22 cellular contexts compared by ENCODE assay signal in genomic region chr1:71804140-71804539, GRCh38.
"Had no signal": no experiment of that assay in that cellular context is flagged by ENCODE, and none has a peak within 500 bp of the region (broad histone marks: within the 10 kb centered on the region; RNA-seq: fewer than 3 reads in every experiment).

No MANE protein-coding gene starts in this region.

- DNase-seq: activated CD4-positive, alpha-beta T cell treated with anti-CD3 and anti-CD28 coated beads for 36 hours; activated CD4-positive, alpha-beta T cell treated with anti-CD3 and anti-CD28 coated beads, Interleukin-2, amount 50 U/mL, for 48 hours; activated gamma-delta T cell treated with Interleukin-2 at 50 U/mL for 16 hours; cerebellar nuclear complex; effector CD8-positive, alpha-beta T cell; esophagus squamous epithelium; foreskin fibroblast; hippocampal formation; left colon; midbrain; nucleus accumbens; sigmoid colon; stimulated activated CD4-positive, alpha-beta T cell treated with anti-CD3 and anti-CD28 coated beads, Interleukin-4, amount 100 ng/mL, for 4 hours; stimulated activated naive B cell treated with anti-CD40 and anti-IgM and Interleukin-4, amounts not matched to agents 10 μg/mL and 1 μg/mL and 100 μg/mL, for 72 hours; upper lobe of right lung had no signal

- H3K36me3 ChIP-seq: adrenal gland, breast epithelium, esophagus squamous epithelium, sigmoid colon, upper lobe of right lung had no signal

- H3K36me3 Mint-ChIP-seq: activated naive CD4-positive, alpha-beta T cell treated with anti-CD3 and anti-CD28 coated beads, Interleukin-2, amount 50 U/mL, for 72 hours; stimulated activated naive B cell treated with anti-CD40 and anti-IgM and Interleukin-4, amounts not matched to agents 10 μg/mL and 1 μg/mL and 100 μg/mL, for 72 hours had no signal

- H3K4me1 ChIP-seq: adrenal gland, breast epithelium, esophagus squamous epithelium, sigmoid colon, upper lobe of right lung had no signal

- H3K27me3 ChIP-seq: adrenal gland, breast epithelium, esophagus squamous epithelium, sigmoid colon, upper lobe of right lung had no signal

- H3K27ac Mint-ChIP-seq: activated CD4-positive, alpha-beta T cell treated with anti-CD3 and anti-CD28 coated beads for 36 hours; activated naive CD4-positive, alpha-beta T cell treated with anti-CD3 and anti-CD28 coated beads, Interleukin-2, amount 50 U/mL, for 72 hours; dendritic cell treated with granulocyte-macrophage colony-stimulating factor and Interleukin-4, amounts not matched to agents 40 ng/mL and 50 ng/mL, for 4 days; nephron; stimulated activated naive B cell treated with anti-CD40 and anti-IgM and Interleukin-4, amounts not matched to agents 10 μg/mL and 1 μg/mL and 100 μg/mL, for 72 hours; T-helper 2 cell treated with Interferon-gamma antibody and Interleukin-4, amounts not matched to agents 5 μg/mL and 100 μg/mL, for 36 hours; WTC11 had no signal

- H3K27ac ChIP-seq: adrenal gland, breast epithelium, esophagus squamous epithelium, sigmoid colon, upper lobe of right lung had no signal

- H3K9me3 Mint-ChIP-seq: stimulated activated naive B cell treated with anti-CD40 and anti-IgM and Interleukin-4, amounts not matched to agents 10 μg/mL and 1 μg/mL and 100 μg/mL, for 72 hours; T-helper 2 cell treated with Interferon-gamma antibody and Interleukin-4, amounts not matched to agents 5 μg/mL and 100 μg/mL, for 36 hours had no signal

- H3K27me3 Mint-ChIP-seq: activated CD4-positive, alpha-beta T cell treated with anti-CD3 and anti-CD28 coated beads for 36 hours; dendritic cell treated with granulocyte-macrophage colony-stimulating factor and Interleukin-4, amounts not matched to agents 40 ng/mL and 50 ng/mL, for 4 days; stimulated activated naive B cell treated with anti-CD40 and anti-IgM and Interleukin-4, amounts not matched to agents 10 μg/mL and 1 μg/mL and 100 μg/mL, for 72 hours had no signal

- H3K4me3 Mint-ChIP-seq: activated CD4-positive, alpha-beta T cell treated with anti-CD3 and anti-CD28 coated beads for 36 hours; dendritic cell treated with granulocyte-macrophage colony-stimulating factor and Interleukin-4, amounts not matched to agents 40 ng/mL and 50 ng/mL, for 4 days; nephron; stimulated activated naive B cell treated with anti-CD40 and anti-IgM and Interleukin-4, amounts not matched to agents 10 μg/mL and 1 μg/mL and 100 μg/mL, for 72 hours; T-helper 2 cell treated with Interferon-gamma antibody and Interleukin-4, amounts not matched to agents 5 μg/mL and 100 μg/mL, for 36 hours; WTC11 had no signal

- H3K4me3 ChIP-seq: adrenal gland, breast epithelium, esophagus squamous epithelium, sigmoid colon, upper lobe of right lung had no signal

- H3K9me3 ChIP-seq: adrenal gland, breast epithelium, esophagus squamous epithelium, sigmoid colon, upper lobe of right lung had no signal

- H3K4me1 Mint-ChIP-seq: activated CD4-positive, alpha-beta T cell treated with anti-CD3 and anti-CD28 coated beads for 36 hours; nephron; stimulated activated naive B cell treated with anti-CD40 and anti-IgM and Interleukin-4, amounts not matched to agents 10 μg/mL and 1 μg/mL and 100 μg/mL, for 72 hours had no signal

- ATAC-seq: activated CD4-positive, alpha-beta T cell treated with anti-CD3 and anti-CD28 coated beads for 36 hours; activated naive CD4-positive, alpha-beta T cell treated with anti-CD3 and anti-CD28 coated beads, Interleukin-2, amount 50 U/mL, for 72 hours; left colon; stimulated activated naive B cell treated with anti-CD40 and anti-IgM and Interleukin-4, amounts not matched to agents 10 μg/mL and 1 μg/mL and 100 μg/mL, for 72 hours; upper lobe of right lung; WTC11 had no signal
